Comparison of ENCODE assay signal across 31 cellular contexts in genomic region chr9:4502444-4502843, GRCh38. TPM values are rescaled to one million over a fixed set of nuclear protein-coding genes. Genes with fewer than 3 reads are reported as not detected.
"Had no signal": no experiment of that assay in that cellular context is flagged by ENCODE, and none has a peak within 500 bp of the region (broad histone marks: within the 10 kb centered on the region; RNA-seq: fewer than 3 reads in every experiment).

No MANE protein-coding gene starts in this region.

- H3K4me3 ChIP-seq: coronary artery, esophagus squamous epithelium, heart right ventricle, lung, neural progenitor cell, right atrium auricular region, sigmoid colon, spleen, testis, tibial artery had no signal

- DNase-seq: dermis blood vessel endothelial cell; effector memory CD4-positive, alpha-beta T cell; esophagus squamous epithelium; foreskin melanocyte; glutamatergic neuron; heart right ventricle; hypothalamus; immature natural killer cell; islet precursor cell; kidney glomerular epithelial cell; left ventricle myocardium superior; naive thymus-derived CD4-positive, alpha-beta T cell; sigmoid colon; spleen; stimulated activated CD4-positive, alpha-beta T cell treated with anti-CD3 and anti-CD28 coated beads, Interleukin-4, amount 100 ng/mL, for 4 hours; stimulated activated naive CD8-positive, alpha-beta T cell treated with anti-CD3 and anti-CD28 coated beads, Interleukin-15, Interleukin-2, amounts not matched to agents 100 U/mL and 50 U/mL, for 24 hours; substantia nigra; testis; tibial artery had no signal

- H3K36me3 ChIP-seq: esophagus squamous epithelium, heart right ventricle, neural progenitor cell, right atrium auricular region, spleen, tibial artery had no signal

- H3K9me3 Mint-ChIP-seq: memory B cell; mesothelial cell of epicardium; naive thymus-derived CD4-positive, alpha-beta T cell; nephron; neural progenitor cell; stimulated activated memory B cell treated with anti-CD40 and anti-IgM and Interleukin-4, amounts not matched to agents 10 μg/mL and 1 μg/mL and 100 μg/mL, for 72 hours; type B pancreatic cell had no signal

- H3K36me3 Mint-ChIP-seq: immature natural killer cell; memory B cell; mesothelial cell of epicardium; neural progenitor cell; stimulated activated memory B cell treated with anti-CD40 and anti-IgM and Interleukin-4, amounts not matched to agents 10 μg/mL and 1 μg/mL and 100 μg/mL, for 72 hours; type B pancreatic cell had no signal

- H3K4me1 ChIP-seq: esophagus squamous epithelium, neural progenitor cell, parathyroid adenoma, right atrium auricular region, spleen, testis had no signal

- H3K4me3 Mint-ChIP-seq: immature natural killer cell; memory B cell; mesothelial cell of epicardium; naive thymus-derived CD4-positive, alpha-beta T cell; nephron; neural progenitor cell; stimulated activated memory B cell treated with anti-CD40 and anti-IgM and Interleukin-4, amounts not matched to agents 10 μg/mL and 1 μg/mL and 100 μg/mL, for 72 hours; type B pancreatic cell had no signal

- H3K27ac ChIP-seq: coronary artery, esophagus squamous epithelium, heart right ventricle, neural progenitor cell, parathyroid adenoma, right atrium auricular region, sigmoid colon, spleen, testis, tibial artery had no signal

- H3K27me3 ChIP-seq: esophagus squamous epithelium, neural progenitor cell, right atrium auricular region, sigmoid colon, testis, tibial artery had no signal

- H3K27ac Mint-ChIP-seq: immature natural killer cell; memory B cell; mesothelial cell of epicardium; naive thymus-derived CD4-positive, alpha-beta T cell; nephron; neural progenitor cell; stimulated activated memory B cell treated with anti-CD40 and anti-IgM and Interleukin-4, amounts not matched to agents 10 μg/mL and 1 μg/mL and 100 μg/mL, for 72 hours; type B pancreatic cell had no signal

- H3K4me2 ChIP-seq: neural progenitor cell had no signal

- H3K9me3 ChIP-seq: esophagus squamous epithelium, heart right ventricle, right atrium auricular region, sigmoid colon, spleen, testis, tibial artery had no signal

- H3K9ac ChIP-seq: neural progenitor cell, parathyroid adenoma had no signal

- H2AFZ ChIP-seq: neural progenitor cell, parathyroid adenoma had no signal

- H3K79me2 ChIP-seq: parathyroid adenoma had no signal

- H3K4me1 Mint-ChIP-seq: immature natural killer cell; memory B cell; mesothelial cell of epicardium; nephron; stimulated activated memory B cell treated with anti-CD40 and anti-IgM and Interleukin-4, amounts not matched to agents 10 μg/mL and 1 μg/mL and 100 μg/mL, for 72 hours had no signal

- ATAC-seq: heart right ventricle; left ventricle myocardium superior; naive thymus-derived CD4-positive, alpha-beta T cell; stimulated activated memory B cell treated with anti-CD40 and anti-IgM and Interleukin-4, amounts not matched to agents 10 μg/mL and 1 μg/mL and 100 μg/mL, for 72 hours; stimulated activated naive CD8-positive, alpha-beta T cell treated with anti-CD3 and anti-CD28 coated beads, Interleukin-15, Interleukin-2, amounts not matched to agents 100 U/mL and 50 U/mL, for 24 hours had no signal

- H3K27me3 Mint-ChIP-seq: memory B cell; progenitor cell of endocrine pancreas; stimulated activated memory B cell treated with anti-CD40 and anti-IgM and Interleukin-4, amounts not matched to agents 10 μg/mL and 1 μg/mL and 100 μg/mL, for 72 hours; type B pancreatic cell had no signal

RNA-seq across cellular contexts. Expression of gene SLC1A1, which starts 12.2 kb away (rescaled TPM):
- total RNA-seq: skeletal muscle tissue had no signal
- polyA plus RNA-seq: naive thymus-derived CD4-positive, alpha-beta T cell had no signal
